ENCODE assay signal across 12 cellular contexts in genomic region chr12:80632835-80633234, GRCh38.
DNase-seq lines count a peak whose midpoint lies in the region; ATAC-seq and TF ChIP-seq lines count a peak whose summit lies in the region.
"Had no signal": no experiment of that assay in that cellular context is flagged by ENCODE, and none has a peak within 500 bp of the region (broad histone marks: within the 10 kb centered on the region; RNA-seq: fewer than 3 reads in every experiment).

No MANE protein-coding gene starts in this region.

- DNase-seq in NCI-H510A treated with DMSO at 0.1 percent for 48 hours (lab: John Stamatoyannopoulos, UW) (peak; percentile 24), NCI-H510A (lab: John Stamatoyannopoulos, UW) (no peak), NAMALWA (ENCODE audit: low spot score) (peak; percentile 40), endothelial cell (ENCODE audit: low spot score) (peak; percentile 34), retinal pigment epithelial cell (ENCODE audit: low read depth) (no peak), NCI-H1048 (lab: John Stamatoyannopoulos, UW) (no peak)
- no peak for DNase-seq in stimulated activated CD4-positive, alpha-beta T cell treated with anti-CD3 and anti-CD28 coated beads, Interleukin-2, amount 100 ng/mL, for 24 hours
- DNase-seq: immature natural killer cell; SHP77 treated with DMSO at 0.1 percent for 48 hours; stimulated activated CD4-positive, alpha-beta T cell treated with anti-CD3 and anti-CD28 coated beads, Interleukin-4, amount 100 ng/mL, for 24 hours had no signal

- H3K27me3 Mint-ChIP-seq in endothelial cell (ENCODE audit: unreplicated experiment) = no peaks in the 10 kb centered on the region

- no peaks in the 10 kb centered on the region for H3K9me3 Mint-ChIP-seq in endothelial cell (ENCODE audit: unreplicated experiment)

- H3K27ac Mint-ChIP-seq in endothelial cell (ENCODE audit: unreplicated experiment) = no peak overlapping the region
- H3K27ac Mint-ChIP-seq: immature natural killer cell had no signal

- TF ChIP-seq CTCF in endothelial cell (IDR thresholded peaks at IDR 0.05; ENCODE audit: unreplicated experiment) (no peak), retinal pigment epithelial cell (conservative IDR thresholded peaks at IDR 0.05; ENCODE audit: low read depth, low read length) (peak; percentile 56)

- no peak for ATAC-seq in HG03135 (IDR thresholded peaks at IDR 0.05; ENCODE audit: unreplicated experiment)

- no peaks in the 10 kb centered on the region for H3K36me3 Mint-ChIP-seq in endothelial cell (ENCODE audit: low read depth, unreplicated experiment)
- H3K36me3 Mint-ChIP-seq: immature natural killer cell had no signal

- H3K4me3 Mint-ChIP-seq in endothelial cell (ENCODE audit: unreplicated experiment) = no peak overlapping the region
- H3K4me3 Mint-ChIP-seq: immature natural killer cell had no signal

- H3K4me3 ChIP-seq in retinal pigment epithelial cell (ENCODE audit: low read length) = no peak overlapping the region
- H3K4me3 ChIP-seq: BLaER1 had no signal

- H3K4me1 Mint-ChIP-seq in endothelial cell (ENCODE audit: unreplicated experiment) = no peaks in the 10 kb centered on the region
- H3K4me1 Mint-ChIP-seq: immature natural killer cell had no signal

Comparison
In these comparisons a context has a peak if more than half of its experiments do, and no peak if none do; other contexts are left out.
1. DNase-seq: peak in NCI-H510A treated with DMSO at 0.1 percent for 48 hours (single experiment), NAMALWA (single experiment) and endothelial cell (single experiment); none in NCI-H510A (single experiment), retinal pigment epithelial cell (single experiment), NCI-H1048 (single experiment) and stimulated activated CD4-positive, alpha-beta T cell treated with anti-CD3 and anti-CD28 coated beads, Interleukin-2, amount 100 ng/mL, for 24 hours (0 of 2).